In genomic region chr3:114223146-114223545, GRCh38 we compare ENCODE assay signal across 8 cellular contexts. TPM values are rescaled to one million over a fixed set of nuclear protein-coding genes. Genes with fewer than 3 reads are reported as not detected.
DNase-seq lines count a peak whose midpoint lies in the region; ATAC-seq, FAIRE-seq and TF ChIP-seq lines count a peak whose summit lies in the region.

No MANE protein-coding gene starts in this region.

- H3K4me3 Mint-ChIP-seq in HFFc6, result no peak overlapping the region
- no peak overlapping the region for H3K4me3 Mint-ChIP-seq in CD14-positive monocyte

- intact Hi-C loops in CD14-positive monocyte (cut with micrococcal nuclease), result no loop called here

- DNase-seq in GM12892 (ENCODE audit: insufficient read length), result no peak
- DNase-seq in choroid plexus epithelial cell (ENCODE audit: low read depth), result peak; percentile 35
- no peak for DNase-seq in HFFc6
- DNase-seq in DMS53 (lab: John Stamatoyannopoulos, UW), result no peak
- no peak for DNase-seq in NCI-H1092 treated with DMSO at 0.1 percent for 48 hours (lab: John Stamatoyannopoulos, UW)
- no peak for DNase-seq in CD14-positive monocyte (ENCODE audit: low spot score)

- TF ChIP-seq CTCF in choroid plexus epithelial cell (conservative IDR thresholded peaks at IDR 0.05; ENCODE audit: low read depth, low read length), result no peak
- no peak for TF ChIP-seq CTCF in HFFc6 (IDR thresholded peaks at IDR 0.05)
- no peak for TF ChIP-seq CTCF in CD14-positive monocyte (IDR thresholded peaks at IDR 0.05)

- no peak for TF ChIP-seq POLR2A in GM12892 (IDR thresholded peaks at IDR 0.05; ENCODE audit: low read depth, low read length)

- FAIRE-seq in GM12892 (lab: Jason Lieb, UNC), result peak; percentile 78

- H3K9me3 Mint-ChIP-seq in HFFc6, result peaks cover 18% of the 10 kb centered on the region
- peaks cover 4 to 15% (median 12%) of the 10 kb centered on the region in 7 donors for H3K9me3 Mint-ChIP-seq in CD14-positive monocyte

- peaks cover 13% of the 10 kb centered on the region for H3K27me3 Mint-ChIP-seq in HFFc6 (ENCODE audit: insufficient read depth)
- H3K27me3 Mint-ChIP-seq in CD14-positive monocyte (ENCODE audit: low read depth in 3 of 3), result peaks cover 0 to 4% (median 3%) of the 10 kb centered on the region in 3 donors

- ATAC-seq in GM19468 (IDR thresholded peaks at IDR 0.05; ENCODE audit: extremely low read depth, unreplicated experiment) (peak; percentile 77), HG03175 (IDR thresholded peaks at IDR 0.05; ENCODE audit: unreplicated experiment) (peak; percentile 85)

- no peak overlapping the region for H3K27ac Mint-ChIP-seq in HFFc6
- H3K27ac Mint-ChIP-seq in CD14-positive monocyte, result no peak overlapping the region

- no peak overlapping the region for H3K4me3 ChIP-seq in choroid plexus epithelial cell (ENCODE audit: low read depth, low read length)

- H3K4me1 Mint-ChIP-seq in HFFc6 (ENCODE audit: low read depth), result peaks cover 24% of the 10 kb centered on the region
- H3K4me1 Mint-ChIP-seq in CD14-positive monocyte, result no peaks in the 10 kb centered on the region

- H3K36me3 Mint-ChIP-seq in HFFc6 (ENCODE audit: low read depth) (peaks cover 9% of the 10 kb centered on the region; the same call in 1 of the 2 replicates), CD14-positive monocyte (no peaks in the 10 kb centered on the region)

RNA-seq across cellular contexts. Expression of gene ZNF80, which starts 14.2 kb away (rescaled TPM):
- not detected for polyA plus RNA-seq in GM12892 (2012; ENCODE audit: missing spikeins)
- not detected for total RNA-seq in HFFc6 (2021; fragmentation: NEBNext Ultra II Directional; extraction: Animal tissue kit (Norgen Biotek cat#: 25700))
- not detected for polyA plus RNA-seq in CD14-positive monocyte

RNA-seq across cellular contexts. Expression of gene DRD3, which starts 44.3 kb away (rescaled TPM):
- polyA plus RNA-seq in GM12892 (2012; ENCODE audit: missing spikeins), result not detected
- not detected for total RNA-seq in HFFc6 (2021; fragmentation: NEBNext Ultra II Directional; extraction: Animal tissue kit (Norgen Biotek cat#: 25700))
- polyA plus RNA-seq in CD14-positive monocyte, result not detected
